Comparison of ENCODE assay signal across 8 cellular contexts in genomic region chr5:9207820-9208418, GRCh38.
DNase-seq lines count a peak whose midpoint lies in the region; ATAC-seq, FAIRE-seq and TF ChIP-seq lines count a peak whose summit lies in the region.

No MANE protein-coding gene starts in this region.

- CTCF ChIA-PET in K562 (lab: Yijun Ruan, JAX; ENCODE audit: low intra/inter-chr PET ratio), result interaction anchor here (1.2 to 2.3 kb wide), 2 partner anchors 1280 to 1321 kb away, joined by 4 to 14 read pairs; no protein-coding TSS in a partner anchor

- TF ChIP-seq CTCF in K562 (IDR thresholded peaks at IDR 0.05 in 2 of 3, conservative IDR thresholded peaks at IDR 0.05 in 1 of 3; ENCODE audit: insufficient read depth in 2 of 3, low read depth in 1 of 3, low read length in 3 of 3), result peak; percentile 23 to 77 (median 25); a peak in 3 of 6 replicates

- intact Hi-C loops in K562 (cut with micrococcal nuclease), result loop anchor here (2.0 to 10.0 kb wide), 2 partner anchors 453 to 1279 kb away; no protein-coding TSS in a partner anchor

- no peak for TF ChIP-seq POLR2A in K562 (conservative IDR thresholded peaks at IDR 0.05)

- FAIRE-seq in K562 (lab: Jason Lieb, UNC) (peak; percentile 57), GM19239 (lab: Jason Lieb, UNC) (no peak)

- peak; percentile 70 for DNase-seq in NCI-H510A treated with DMSO at 0.1 percent for 48 hours (lab: John Stamatoyannopoulos, UW)
- no peak for DNase-seq in NCI-H510A (lab: John Stamatoyannopoulos, UW)
- DNase-seq in NCI-H2227 treated with DMSO at 0.1 percent for 48 hours (lab: John Stamatoyannopoulos, UW), result peak; percentile 50
- peak; percentile 18 to 68 (median 37) for DNase-seq in K562 (ENCODE audit: extremely low read depth in 1 of 4, low spot score in 3 of 4)
- peak; percentile 68 for DNase-seq in left kidney (ENCODE audit: low read depth, low spot score)
- DNase-seq in GM19239 (ENCODE audit: insufficient read length, low spot score), result no peak
- no peak for DNase-seq in NK-92 (lab: John Stamatoyannopoulos, UW; ENCODE audit: unreplicated experiment)

- TF ChIP-seq EP300 in K562 (IDR thresholded peaks at IDR 0.05; ENCODE audit: low read length), result no peak

- H3K4me1 ChIP-seq in K562 (replicated peaks in 1 of 2; ENCODE audit: control insufficient read depth in 2 of 2, insufficient read depth in 2 of 2, low read length in 2 of 2), result no peaks in the 10 kb centered on the region

- H3K9me3 ChIP-seq in K562 (replicated peaks; ENCODE audit: control insufficient read depth, insufficient read depth, low read depth, low read length), result no peaks in the 10 kb centered on the region

- no TSS peak for BruUV-seq in K562 (replicated peaks; lab: Mats Ljungman, UMichigan)

- H3K4me2 ChIP-seq in K562 (ENCODE audit: insufficient read depth, low read length), result no peak overlapping the region

- in situ Hi-C loops in K562 (cut with MboI), result loop anchor here (10.0 kb wide), 1 partner anchor 1283 kb away; no protein-coding TSS in a partner anchor

- no peaks in the 10 kb centered on the region for H4K20me1 ChIP-seq in K562 (replicated peaks; ENCODE audit: control insufficient read depth, insufficient read depth, low read length)

- H3K9me1 ChIP-seq in K562 (ENCODE audit: control insufficient read depth, insufficient read depth, low read length), result no peaks in the 10 kb centered on the region

- H3K27me3 ChIP-seq in K562 (ENCODE audit: control insufficient read depth in 2 of 2, insufficient read depth in 2 of 2, low read length in 2 of 2), result no peaks in the 10 kb centered on the region

- no peak overlapping the region for H3K27ac ChIP-seq in K562 (ENCODE audit: extremely low read depth, low read depth, low read length)

- H3K36me3 ChIP-seq in K562 (ENCODE audit: control insufficient read depth, insufficient read depth, low read length), result no peaks in the 10 kb centered on the region

- no peak overlapping the region for H2AFZ ChIP-seq in K562 (ENCODE audit: low read depth, low read length)

- POLR2A ChIA-PET in K562 (lab: Yijun Ruan, JAX), result no interaction called here

- no peak overlapping the region for H3K4me3 ChIP-seq in K562

- TF ChIP-seq RAD21 in K562 (CRISPR knock-in tag; conservative IDR thresholded peaks at IDR 0.05 in 1 of 2, IDR thresholded peaks at IDR 0.05 in 1 of 2), result peak; percentile 69 to 85

- no peak overlapping the region for H3K9ac ChIP-seq in K562 (ENCODE audit: insufficient read depth in 1 of 2, low read depth in 2 of 2, low read length in 2 of 2)

- WGBS in K562 (ENCODE audit: insufficient coverage, low coverage, missing lambda C conversion rate), result 4% methylated on average over 5 of the region's 5 CpGs

- H3K79me2 ChIP-seq in K562 (ENCODE audit: control insufficient read depth, insufficient read depth, low read length), result no peaks in the 10 kb centered on the region

- ATAC-seq in HG03103 (IDR thresholded peaks at IDR 0.05; ENCODE audit: low read depth, unreplicated experiment), result peak; percentile 82
- ATAC-seq in K562, result peak; percentile 89

TF ChIP-seq in K562, 482 proteins besides CTCF, POLR2A, EP300 and RAD21:
- TF ChIP-seq THAP12 (CRISPR knock-in tag; IDR thresholded peaks at IDR 0.05) (no peak), DEAF1 (CRISPR knock-in tag; IDR thresholded peaks at IDR 0.05) (peak; percentile 37; the same call in 1 of the 2 replicates), DACH1 (IDR thresholded peaks at IDR 0.05; ENCODE audit: partially characterized antibody) (peak; percentile 39), SMC3 (conservative IDR thresholded peaks at IDR 0.05; ENCODE audit: insufficient read depth, low read depth, low read length) (peak; percentile 56), ZBTB8A (IDR thresholded peaks at IDR 0.05; ENCODE audit: partially characterized antibody) (no peak)

Comparison
In these comparisons a context has a peak if more than half of its experiments do, and no peak if none do; other contexts are left out.
1. DNase-seq: peak in NCI-H510A treated with DMSO at 0.1 percent for 48 hours (single experiment), NCI-H2227 treated with DMSO at 0.1 percent for 48 hours (single experiment), K562 (4 of 4) and left kidney (single experiment); none in NCI-H510A (single experiment), GM19239 (single experiment) and NK-92 (single experiment).